ENCODE assay signal across 8 cellular contexts in the genomic region with DNA sequence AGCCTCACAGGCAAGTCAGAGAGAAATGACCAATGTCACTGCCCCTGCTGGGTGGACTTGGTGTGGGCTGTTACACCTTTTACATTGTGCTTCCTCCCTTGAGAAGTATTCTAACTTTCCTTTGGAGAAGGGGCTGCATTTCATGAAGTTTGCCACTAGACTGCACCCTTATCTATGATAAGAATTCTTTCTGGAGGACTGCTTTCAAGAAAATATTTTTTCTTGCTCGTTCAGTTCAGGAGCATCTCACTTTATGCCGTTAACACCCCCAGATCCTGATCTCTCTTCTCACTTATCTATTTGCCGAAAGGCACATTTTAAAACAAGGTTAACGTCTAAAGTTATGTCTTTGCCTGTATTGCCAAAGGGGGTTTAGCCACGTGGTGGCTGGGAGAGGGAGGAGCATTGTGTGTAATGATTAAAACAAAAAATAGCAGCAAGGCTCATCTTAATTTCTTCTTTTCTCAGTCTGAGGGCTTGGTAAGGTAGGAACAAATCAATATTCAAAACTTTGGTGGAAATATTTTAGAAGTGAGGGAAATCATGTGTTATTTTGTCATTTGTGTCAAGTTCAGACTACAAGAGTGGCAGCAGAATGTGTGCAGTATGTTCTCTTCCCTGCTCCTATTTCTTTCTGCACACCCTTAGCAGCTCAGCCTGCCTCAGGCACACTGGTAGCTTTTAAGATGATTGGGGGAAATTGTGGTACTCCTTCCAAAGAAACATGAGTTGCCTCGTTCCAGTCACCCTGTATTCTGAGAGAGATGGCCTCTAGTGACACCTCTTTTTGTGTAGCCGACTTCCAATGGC. TPM values are rescaled to one million over a fixed set of nuclear protein-coding genes. Genes with fewer than 3 reads are reported as not detected.
DNase-seq lines count a peak whose midpoint lies in the region; ATAC-seq, FAIRE-seq and TF ChIP-seq lines count a peak whose summit lies in the region.

No MANE protein-coding gene starts in this region.

- no peaks in the 10 kb centered on the region for H3K9me1 ChIP-seq in endothelial cell of umbilical vein (replicated peaks; ENCODE audit: control insufficient read depth, extremely low read depth, insufficient read depth, low read length)

- no peak overlapping the region for H3K4me2 ChIP-seq in endothelial cell of umbilical vein (ENCODE audit: insufficient read depth, low read length)

- no peak overlapping the region for H3K27ac Mint-ChIP-seq in stimulated activated naive B cell treated with anti-CD40 and anti-IgM and Interleukin-4, amounts not matched to agents 10 μg/mL and 1 μg/mL and 100 μg/mL, for 72 hours

- no peak for TF ChIP-seq POLR2A in endothelial cell of umbilical vein (IDR thresholded peaks at IDR 0.05; ENCODE audit: low read depth, low read length)

- BruUV-seq in endothelial cell of umbilical vein (replicated peaks; lab: Mats Ljungman, UMichigan) = no TSS peak

- peaks cover 15 to 26% of the 10 kb centered on the region in 2 donors for H3K4me1 Mint-ChIP-seq in stimulated activated naive B cell treated with anti-CD40 and anti-IgM and Interleukin-4, amounts not matched to agents 10 μg/mL and 1 μg/mL and 100 μg/mL, for 72 hours

- peak; percentile 28 for DNase-seq in NCI-H748 (lab: John Stamatoyannopoulos, UW; ENCODE audit: unreplicated experiment)
- DNase-seq in NCI-H748 treated with DMSO at 0.1 percent for 48 hours (lab: John Stamatoyannopoulos, UW) = no peak
- peak; percentile 25 for DNase-seq in NOMO-1 treated with dmso at 0.1 percent for 144 hours (lab: John Stamatoyannopoulos, UW; ENCODE audit: unreplicated experiment)
- DNase-seq in endothelial cell of umbilical vein (ENCODE audit: low read depth, low spot score) = peak; percentile 25
- DNase-seq in renal cortical epithelial cell (ENCODE audit: low read depth) = peak; percentile 61
- no peak for DNase-seq in stimulated activated naive B cell treated with anti-CD40 and anti-IgM and Interleukin-4, amounts not matched to agents 10 μg/mL and 1 μg/mL and 100 μg/mL, for 72 hours

- H3K36me3 Mint-ChIP-seq in stimulated activated naive B cell treated with anti-CD40 and anti-IgM and Interleukin-4, amounts not matched to agents 10 μg/mL and 1 μg/mL and 100 μg/mL, for 72 hours = no peaks in the 10 kb centered on the region

- TF ChIP-seq CTCF in endothelial cell of umbilical vein (IDR thresholded peaks at IDR 0.05; ENCODE audit: extremely low read depth in 1 of 2, insufficient read depth in 1 of 2, low read depth in 1 of 2, low read length in 2 of 2) = peak; percentile 20 to 25

- no peak overlapping the region for H3K4me3 ChIP-seq in endothelial cell of umbilical vein (replicated peaks in 1 of 3; ENCODE audit: insufficient read depth in 1 of 3, low read depth in 1 of 3, low read length in 3 of 3)

- peaks cover 62 to 71% of the 10 kb centered on the region in 2 experiments for H3K27me3 ChIP-seq in endothelial cell of umbilical vein (ENCODE audit: control insufficient read depth in 2 of 2, insufficient read depth in 2 of 2, low read length in 2 of 2)

- H3K27ac ChIP-seq in endothelial cell of umbilical vein (ENCODE audit: insufficient read depth, low read depth, low read length) = no peak overlapping the region

- H3K79me2 ChIP-seq in endothelial cell of umbilical vein (ENCODE audit: control insufficient read depth, insufficient read depth, low read length) = no peaks in the 10 kb centered on the region

- no peaks in the 10 kb centered on the region for H4K20me1 ChIP-seq in endothelial cell of umbilical vein (replicated peaks; ENCODE audit: control insufficient read depth, extremely low read depth, insufficient read depth, low read length)

- H3K9ac ChIP-seq in endothelial cell of umbilical vein (replicated peaks; ENCODE audit: extremely low read depth, insufficient read depth, low read length) = no peak overlapping the region

- ATAC-seq in HG03280 (IDR thresholded peaks at IDR 0.05; ENCODE audit: unreplicated experiment) (no peak), HG02623 (IDR thresholded peaks at IDR 0.05; ENCODE audit: unreplicated experiment) (no peak)
- no peak for ATAC-seq in stimulated activated naive B cell treated with anti-CD40 and anti-IgM and Interleukin-4, amounts not matched to agents 10 μg/mL and 1 μg/mL and 100 μg/mL, for 72 hours (replicated peaks)

- POLR2A ChIA-PET in endothelial cell of umbilical vein (lab: Charles Lee) = no interaction called here

- H3K9me3 Mint-ChIP-seq in stimulated activated naive B cell treated with anti-CD40 and anti-IgM and Interleukin-4, amounts not matched to agents 10 μg/mL and 1 μg/mL and 100 μg/mL, for 72 hours = no peaks in the 10 kb centered on the region

- H3K36me3 ChIP-seq in endothelial cell of umbilical vein (ENCODE audit: control insufficient read depth in 2 of 2, extremely low read depth in 1 of 2, insufficient read depth in 2 of 2, low read length in 2 of 2) = no peaks in the 10 kb centered on the region

- H3K27me3 Mint-ChIP-seq in stimulated activated naive B cell treated with anti-CD40 and anti-IgM and Interleukin-4, amounts not matched to agents 10 μg/mL and 1 μg/mL and 100 μg/mL, for 72 hours = peaks cover 33 to 41% of the 10 kb centered on the region in 2 donors

- H3K9me3 ChIP-seq in endothelial cell of umbilical vein (replicated peaks; ENCODE audit: control insufficient read depth, insufficient read depth, low read length) = no peaks in the 10 kb centered on the region

- no peak overlapping the region for H2AFZ ChIP-seq in endothelial cell of umbilical vein (ENCODE audit: low read depth, low read length)

- intact Hi-C loops in endothelial cell of umbilical vein (cut with micrococcal nuclease) = loop anchor here (1.0 to 5.0 kb wide), 2 partner anchors 180 to 445 kb away; no protein-coding TSS in a partner anchor

- no peak for FAIRE-seq in endothelial cell of umbilical vein (lab: Jason Lieb, UNC)

- H3K4me1 ChIP-seq in endothelial cell of umbilical vein (ENCODE audit: control insufficient read depth, extremely low read depth, insufficient read depth, low read length) = peaks cover 15% of the 10 kb centered on the region

- CTCF ChIA-PET in endothelial cell of umbilical vein (lab: Charles Lee) = interaction anchor here (1.1 to 2.1 kb wide), 5 partner anchors 469 to 954 kb away, joined by 4 to 39 read pairs (median 7); no protein-coding TSS in a partner anchor

- dilution Hi-C loops in endothelial cell of umbilical vein (cut with MboI; ENCODE audit: extremely low pct_ligation_motif_present, low sequenced_read_pairs) = no loop called here

- H3K4me3 Mint-ChIP-seq in stimulated activated naive B cell treated with anti-CD40 and anti-IgM and Interleukin-4, amounts not matched to agents 10 μg/mL and 1 μg/mL and 100 μg/mL, for 72 hours = no peak overlapping the region

TF ChIP-seq in endothelial cell of umbilical vein, 7 proteins besides CTCF, POLR2A, EP300 and RAD21:
- TF ChIP-seq EZH2 (IDR thresholded peaks at IDR 0.05; ENCODE audit: borderline replicate concordance, low read depth, low read length, severe bottlenecking) (peak; percentile 41), GATA2 (IDR thresholded peaks at IDR 0.05; ENCODE audit: insufficient read depth, insufficient read length, low read depth, low read length) (no peak)
TF ChIP-seq in endothelial cell of umbilical vein: peak in this region for 1.

RNA-seq across cellular contexts. Expression of gene IGFBP5, which starts 1.6 kb away (rescaled TPM):
- total RNA-seq in endothelial cell of umbilical vein = 0.05 TPM in 1 of 2 replicates, not detected in the other
- 0.03 and 0.06 TPM in 2 replicates for polyA plus RNA-seq in endothelial cell of umbilical vein
- 0.17 and 0.18 TPM in 2 replicates for polyA plus RNA-seq in endothelial cell of umbilical vein (2011; cell fraction: cytosol; rRNA removed)
- polyA plus RNA-seq in endothelial cell of umbilical vein (2011; cell fraction: nucleus; rRNA removed) = 0.11 TPM in 1 of 2 replicates, not detected in the other
- polyA plus RNA-seq in endothelial cell of umbilical vein (2012) = 0.05 and 0.10 TPM in 2 replicates
- not detected in 2 replicates for polyA minus RNA-seq in endothelial cell of umbilical vein
- not detected for polyA minus RNA-seq in endothelial cell of umbilical vein (2011; cell fraction: cytosol; rRNA and poly(A)+ RNA removed)
- 0.34 TPM in 1 of 2 replicates, not detected in the other for polyA minus RNA-seq in endothelial cell of umbilical vein (2011; cell fraction: nucleus; rRNA and poly(A)+ RNA removed)
- total RNA-seq in renal cortical epithelial cell = 8.9 and 229 TPM in 2 replicates

Comparison
In these comparisons a context has a peak if more than half of its experiments do, and no peak if none do; other contexts are left out.
1. DNase-seq: peak in NCI-H748 (single experiment), NOMO-1 treated with dmso at 0.1 percent for 144 hours (single experiment), endothelial cell of umbilical vein (single experiment) and renal cortical epithelial cell (single experiment); none in NCI-H748 treated with DMSO at 0.1 percent for 48 hours (single experiment) and stimulated activated naive B cell treated with anti-CD40 and anti-IgM and Interleukin-4, amounts not matched to agents 10 μg/mL and 1 μg/mL and 100 μg/mL, for 72 hours (single experiment).